ENCODE assay signal across 8 cellular contexts in genomic region chr5:181160144-181160754, GRCh38. TPM values are rescaled to one million over a fixed set of nuclear protein-coding genes. Genes with fewer than 3 reads are reported as not detected.
DNase-seq lines count a peak whose midpoint lies in the region; ATAC-seq and TF ChIP-seq lines count a peak whose summit lies in the region.

No MANE protein-coding gene starts in this region.

- H3K9me3 ChIP-seq in breast epithelium, result no peaks in the 10 kb centered on the region

- H3K27ac ChIP-seq in VCaP, result peak overlapping the region; percentile 60
- peak overlapping the region; percentile 85 to 89 for H3K27ac ChIP-seq in breast epithelium

- ATAC-seq in GM18519 (IDR thresholded peaks at IDR 0.05; ENCODE audit: low FRiP score, unreplicated experiment), result peak; percentile 44
- ATAC-seq in HG03520 (IDR thresholded peaks at IDR 0.05; ENCODE audit: unreplicated experiment), result peak; percentile 62

- H3K4me1 ChIP-seq in breast epithelium, result no peaks in the 10 kb centered on the region

- TF ChIP-seq CTCF in VCaP (conservative IDR thresholded peaks at IDR 0.05) (no peak), breast epithelium (IDR thresholded peaks at IDR 0.05) (no peak)

- H3K36me3 ChIP-seq in breast epithelium, result no peaks in the 10 kb centered on the region

- DNase-seq in 8988T (peak; percentile 56), breast epithelium (ENCODE audit: low spot score in 2 of 2) (peak in 1 of 2 donors; percentile 65), kidney tubule cell (ENCODE audit: low spot score) (peak; percentile 25), NCI-H774 (lab: John Stamatoyannopoulos, UW) (no peak)
- DNase-seq in stimulated activated CD4-positive, alpha-beta T cell treated with anti-CD3 and anti-CD28 coated beads, Interleukin-4, amount 100 ng/mL, for 48 hours (ENCODE audit: low read depth in 2 of 2), result peak; percentile 72 to 73

- H3K4me3 ChIP-seq in breast epithelium, result peak overlapping the region; percentile 17 to 62 (median 51)

- intact Hi-C loops in breast epithelium (cut with DNase I; ENCODE audit: low total_unique reads), result no loop called here

- peaks cover 0 to 4% of the 10 kb centered on the region in 2 donors for H3K27me3 ChIP-seq in breast epithelium

- TF ChIP-seq POLR2A in breast epithelium (IDR thresholded peaks at IDR 0.05), result no peak

RNA-seq across cellular contexts. Expression of gene OR2V2, which starts 12.9 kb away (rescaled TPM):
- total RNA-seq in breast epithelium, result not detected

RNA-seq across cellular contexts. Expression of gene OR2V1, which starts 29.3 kb away (rescaled TPM):
- total RNA-seq in breast epithelium, result not detected

RNA-seq across cellular contexts. Expression of gene TRIM7, which starts 44.7 kb away (rescaled TPM):
- 1 to 10 TPM in 2 of 3 donors, under 1 TPM in 1; 0.29 to 5.4 (median 5.2) TPM for total RNA-seq in breast epithelium
